14 cellular contexts compared by ENCODE assay signal in genomic region chr3:87084868-87085267, GRCh38.
"Had no signal": no experiment of that assay in that cellular context is flagged by ENCODE, and none has a peak within 500 bp of the region (broad histone marks: within the 10 kb centered on the region; RNA-seq: fewer than 3 reads in every experiment).

No MANE protein-coding gene starts in this region.

- FAIRE-seq: keratinocyte had no signal

- H3K36me3 ChIP-seq: ovary, sigmoid colon, tibial artery, uterus had no signal

- H3K27ac ChIP-seq: body of pancreas, ovary, sigmoid colon, tibial artery, uterus had no signal

- H3K4me1 ChIP-seq: uterus had no signal

- ATAC-seq: activated CD8-positive, alpha-beta T cell treated with anti-CD3 and anti-CD28 coated beads for 36 hours; body of pancreas; left lobe of liver; T-helper 17 cell had no signal

- DNase-seq: activated CD4-positive, alpha-beta T cell treated with anti-CD3 and anti-CD28 coated beads for 48 hours; activated CD8-positive, alpha-beta T cell treated with anti-CD3 and anti-CD28 coated beads for 36 hours; activated gamma-delta T cell; activated T-cell treated with anti-CD3 and anti-CD28 coated beads, Interleukin-2, amount 50 U/mL, for 48 hours; body of pancreas; cerebellar nuclear complex; ovary; sigmoid colon; stimulated activated CD4-positive, alpha-beta T cell treated with anti-CD3 and anti-CD28 coated beads, Interleukin-1b, Interleukin-23, amount 100 ng/mL, for 48 hours; T-helper 17 cell; tibial artery; uterus had no signal

- H3K9me3 ChIP-seq: body of pancreas, ovary, sigmoid colon, tibial artery, uterus had no signal

- H3K27me3 ChIP-seq: body of pancreas, ovary, sigmoid colon, tibial artery, uterus had no signal

- H3K4me3 ChIP-seq: body of pancreas, ovary, sigmoid colon, tibial artery, uterus had no signal
